In genomic region chr1:109213345-109213823, GRCh38 we compare ENCODE assay signal across 8 cellular contexts. TPM values are rescaled to one million over a fixed set of nuclear protein-coding genes. Genes with fewer than 3 reads are reported as not detected.
DNase-seq lines count a peak whose midpoint lies in the region; ATAC-seq and TF ChIP-seq lines count a peak whose summit lies in the region.

No MANE protein-coding gene starts in this region.

- 0 out of 3 replicates have a peak, but pooled peaks cover under 1% of the 10 kb centered on the region for H3K9me3 Mint-ChIP-seq in GM23338

- H3K27ac Mint-ChIP-seq in GM23338: no peak overlapping the region

- H3K9me3 ChIP-seq in SK-N-MC (ENCODE audit: low read depth, low read length): no peaks in the 10 kb centered on the region

- peak overlapping the region; percentile 85; the same call in 1 of the 2 replicates for H2AFZ ChIP-seq in GM23338

- DNase-seq in GM23338 (ENCODE audit: low spot score): no peak
- no peak for DNase-seq in SK-N-MC (ENCODE audit: low read depth, low spot score)
- DNase-seq in fibroblast of villous mesenchyme (ENCODE audit: low read depth): no peak
- DNase-seq in activated effector memory CD4-positive, alpha-beta T cell treated with Interleukin-2 at 50 U/mL for 16 hours: no peak
- no peak for DNase-seq in stimulated activated naive CD4-positive, alpha-beta T cell treated with Interleukin-2 at 50 U/mL for 16 hours (lab: John Stamatoyannopoulos, UW)
- DNase-seq in GDM1 (lab: John Stamatoyannopoulos, UW): no peak
- no peak for DNase-seq in central memory CD4-positive, alpha-beta T cell

- H3K27me3 Mint-ChIP-seq in GM23338 (ENCODE audit: insufficient read depth, low read depth, poor library complexity): no peaks in the 10 kb centered on the region

- no peaks in the 10 kb centered on the region for H3K27me3 ChIP-seq in GM23338 (ENCODE audit: insufficient read depth)

- peak overlapping the region; percentile 78 for H3K4me3 ChIP-seq in GM23338
- peak overlapping the region; percentile 100 for H3K4me3 ChIP-seq in SK-N-MC
- H3K4me3 ChIP-seq in fibroblast of villous mesenchyme (ENCODE audit: low read depth, low read length): peak overlapping the region; percentile 100
- H3K4me3 ChIP-seq in skin epidermis: peak overlapping the region; percentile 86 to 95 (median 94)

- H3K4me1 Mint-ChIP-seq in GM23338: peaks cover 19% of the 10 kb centered on the region

- H3K36me3 Mint-ChIP-seq in GM23338 (ENCODE audit: low read depth): peaks cover 34% of the 10 kb centered on the region

- H3K27ac ChIP-seq in GM23338 (ENCODE audit: low read depth) (peak overlapping the region; percentile 36; the same call in 1 of the 2 replicates), SK-N-MC (0 out of 2 replicates have a peak overlapping the region, but pooled peaks have one; percentile 7), skin epidermis (peak overlapping the region in 20 of 21 experiments; percentile 65 to 93 (median 84))

- H3K4me3 Mint-ChIP-seq in GM23338: peak overlapping the region; percentile 88

- no peak overlapping the region for H3K9ac ChIP-seq in SK-N-MC (ENCODE audit: insufficient read length)

- peak; percentile 31 for ATAC-seq in GM23338

- peak overlapping the region; percentile 63 for H3K4me2 ChIP-seq in GM23338

- no peaks in the 10 kb centered on the region for H3K9me2 ChIP-seq in GM23338 (ENCODE audit: insufficient read depth)

- H3K79me2 ChIP-seq in GM23338 (replicated peaks; ENCODE audit: insufficient read depth): peaks cover 44% of the 10 kb centered on the region

- H3F3A ChIP-seq in GM23338 (replicated peaks; ENCODE audit: low read depth): 0 out of 2 replicates have a peak, but pooled peaks cover 3% of the 10 kb centered on the region

- H3K36me3 ChIP-seq in GM23338 (ENCODE audit: insufficient read depth) (no peaks in the 10 kb centered on the region), SK-N-MC (ENCODE audit: insufficient read depth, low read length) (peaks cover 32% of the 10 kb centered on the region)

- peaks cover 13% of the 10 kb centered on the region for H3K4me1 ChIP-seq in GM23338 (ENCODE audit: insufficient read depth)

- peaks cover 12% of the 10 kb centered on the region for H4K20me1 ChIP-seq in GM23338 (replicated peaks; ENCODE audit: insufficient read depth)

- TF ChIP-seq CTCF in GM23338 (conservative IDR thresholded peaks at IDR 0.05; ENCODE audit: low read depth in 2 of 2) (no peak), fibroblast of villous mesenchyme (IDR thresholded peaks at IDR 0.05; ENCODE audit: insufficient read depth, low read depth, low read length) (no peak)

TF ChIP-seq in GM23338, 12 proteins besides CTCF, POLR2A, EP300 and RAD21 (continues in another document):
- TF ChIP-seq ZNF114 (CRISPR knock-in tag; IDR thresholded peaks at IDR 0.05) (no peak), ETS1 (IDR thresholded peaks at IDR 0.05) (no peak), JUNB (IDR thresholded peaks at IDR 0.05; ENCODE audit: unreplicated experiment) (no peak), POLR2AphosphoS5 (IDR thresholded peaks at IDR 0.05; ENCODE audit: low read depth) (no peak), NANOG (IDR thresholded peaks at IDR 0.05; ENCODE audit: borderline replicate concordance) (no peak), ZNF462 (CRISPR knock-in tag; IDR thresholded peaks at IDR 0.05) (no peak)

RNA-seq across cellular contexts. Expression of gene SARS1, which starts 0.3 kb away (rescaled TPM):
- total RNA-seq in GM23338 (2014; rRNA removed; shearing (Covaris generic)): 166 and 168 TPM in 2 replicates
- polyA plus RNA-seq in GM23338 (2016; fragmentation: Nextera tagmentation; extraction: Ambion mirVana): 125 and 141 TPM in 2 replicates
- total RNA-seq in fibroblast of villous mesenchyme: 235 and 310 TPM in 2 replicates

RNA-seq across cellular contexts. Expression of gene CELSR2, which starts 36.0 kb away (rescaled TPM):
- total RNA-seq in GM23338 (2014; rRNA removed; shearing (Covaris generic)): 30.4 and 35.1 TPM in 2 replicates
- polyA plus RNA-seq in GM23338 (2016; fragmentation: Nextera tagmentation; extraction: Ambion mirVana): 11.1 and 11.2 TPM in 2 replicates
- total RNA-seq in fibroblast of villous mesenchyme: 1.3 TPM in 2 replicates

Comparison
In these comparisons a context has a peak if more than half of its experiments do, and no peak if none do; other contexts are left out.
1. H3K27ac ChIP-seq: peak in every context shown above with its lines; median percentile 84 in skin epidermis; 36 in GM23338; 7 in SK-N-MC.
2. RNA of gene CELSR2, which starts 36.0 kb away (total RNA-seq): 30.4 to 35.1 TPM in GM23338; 1.3 TPM in fibroblast of villous mesenchyme; every median in the first group is over 10 times any median in the second.
3. Peak in every context shown above with its lines, with median percentiles within 50 percentile points of each other: H3K4me3 ChIP-seq.